8 cellular contexts compared by ENCODE assay signal in the genomic region with DNA sequence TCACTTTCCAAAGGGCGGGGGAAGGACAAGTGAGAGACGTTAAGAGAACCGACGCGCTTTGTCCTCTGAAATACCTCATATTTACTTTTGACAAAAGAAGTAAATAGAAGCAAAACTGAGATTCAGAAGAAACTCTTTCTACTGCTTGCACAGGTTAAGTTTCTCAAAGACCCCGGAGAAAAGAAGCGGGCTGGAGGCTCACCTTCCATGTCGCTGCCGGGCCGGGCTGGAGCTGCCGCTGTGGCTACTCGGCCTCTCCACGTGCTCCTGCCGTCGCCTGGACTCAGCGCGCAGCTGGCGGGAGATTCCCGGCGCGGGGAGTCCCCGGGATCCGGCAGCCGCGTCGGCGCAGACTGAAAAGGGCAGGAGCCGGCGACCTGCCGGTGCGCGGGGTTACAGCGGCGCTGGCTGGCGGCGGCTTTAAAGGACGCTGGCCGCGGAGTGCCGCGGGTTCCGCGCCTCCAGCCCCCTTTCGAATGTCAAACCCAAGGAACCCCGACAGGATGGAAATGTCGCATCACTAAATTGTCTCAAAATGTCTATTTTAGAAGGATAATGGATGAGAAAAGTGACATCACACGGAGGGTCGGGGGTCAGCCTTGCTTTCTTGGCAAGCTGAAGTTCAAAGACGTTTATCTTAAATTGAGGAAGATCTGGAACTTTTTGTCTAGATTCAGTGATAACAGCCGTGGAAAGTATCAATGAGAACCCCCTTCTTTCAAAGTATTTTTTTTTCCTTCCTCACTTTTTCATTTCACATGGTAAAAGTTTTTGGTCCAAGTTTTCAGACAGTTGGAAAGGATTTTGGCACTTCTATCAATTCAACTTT. TPM values are rescaled to one million over a fixed set of nuclear protein-coding genes. Genes with fewer than 3 reads are reported as not detected.
DNase-seq lines count a peak whose midpoint lies in the region; TF ChIP-seq lines count a peak whose summit lies in the region.

A gene (minus strand): TSS at position 395 of the 829 bp plus-strand sequence. CDS start 186 bp downstream, at position 209.

- peak within 1 kb of the TSS; percentile 87 for H2AFZ ChIP-seq in neuron (ENCODE audit: low read depth, low read length)

- H3K27me3 ChIP-seq in esophagus (ENCODE audit: control insufficient read depth in 1 of 2, insufficient read depth in 2 of 2, low read length in 2 of 2) (peaks cover 0 to 6% of the 10 kb centered on the region in 2 donors), neuron (ENCODE audit: insufficient read depth, low read length) (peaks cover 49% of the 10 kb centered on the region)

- peaks cover 5% of the 10 kb centered on the region for H3K4me1 Mint-ChIP-seq in type B pancreatic cell (ENCODE audit: unreplicated experiment)

- H3K4me3 ChIP-seq in HEK293 (ENCODE audit: low read depth, low read length): no peak within 1 kb of the TSS
- peak within 1 kb of the TSS; percentile 23 to 24 for H3K4me3 ChIP-seq in esophagus (ENCODE audit: low read depth in 1 of 2, low read length in 2 of 2)
- no peak within 1 kb of the TSS for H3K4me3 ChIP-seq in neuron (ENCODE audit: low read length)

- DNase-seq in ELR (ENCODE audit: low read depth) (peak; percentile 17), NCI-H2196 (lab: John Stamatoyannopoulos, UW; ENCODE audit: unreplicated experiment) (peak; percentile 61), type B pancreatic cell (ENCODE audit: extremely low spot score, unreplicated experiment) (peak; percentile 76), SIG-M5 treated with dmso at 0.1 percent for 504 hours (lab: John Stamatoyannopoulos, UW; ENCODE audit: unreplicated experiment) (no peak)
- peak; percentile 59 to 61 for DNase-seq in activated CD8-positive, alpha-beta memory T cell treated with anti-CD3 and anti-CD28 coated beads for 4 hours (ENCODE audit: low read depth in 2 of 2)

- H3K4me3 Mint-ChIP-seq in type B pancreatic cell: peak within 1 kb of the TSS; percentile 71

- H3K27ac Mint-ChIP-seq in type B pancreatic cell: no peak within 1 kb of the TSS

- WGBS in esophagus, 2 donors: 2 to 3% methylated on average over 50 of the region's 50 CpGs

- TF ChIP-seq CTCF in HEK293 (tag by site-specific recombination; IDR thresholded peaks at IDR 0.05): peak; percentile 78
- TF ChIP-seq CTCF in type B pancreatic cell (conservative IDR thresholded peaks at IDR 0.05): no peak

- no peaks in the 10 kb centered on the region for H3K36me3 Mint-ChIP-seq in type B pancreatic cell

- H3K4me1 ChIP-seq in HEK293 (ENCODE audit: control insufficient read depth, insufficient read depth, low read length) (peaks cover 7% of the 10 kb centered on the region; the same call in 1 of the 2 replicates), esophagus (ENCODE audit: control insufficient read depth in 2 of 2, insufficient read depth in 2 of 2, low read length in 1 of 2) (no peaks in the 10 kb centered on the region), neuron (ENCODE audit: insufficient read depth, low read length) (no peaks in the 10 kb centered on the region)

- no peak within 1 kb of the TSS for H3K27ac ChIP-seq in HEK293 (ENCODE audit: extremely low read depth, low read depth, low read length)
- H3K27ac ChIP-seq in esophagus (ENCODE audit: low read depth in 2 of 2, low read length in 1 of 2): peak within 1 kb of the TSS in 1 of 2 donors; percentile 72

- CTCF ChIA-PET in HEK293 (lab: Yijun Ruan, JAX): no interaction called here

- peaks cover 5% of the 10 kb centered on the region for H3K9me3 Mint-ChIP-seq in type B pancreatic cell

- no peaks in the 10 kb centered on the region for H3K9me3 ChIP-seq in HEK293 (ENCODE audit: control insufficient read depth, insufficient read depth, low read depth, low read length)
- H3K9me3 ChIP-seq in esophagus (ENCODE audit: control insufficient read depth in 2 of 2, insufficient read depth in 1 of 2, low read depth in 1 of 2, low read length in 1 of 2): peaks cover 4 to 8% of the 10 kb centered on the region in 2 donors
- H3K9me3 ChIP-seq in neuron (ENCODE audit: low read length): peaks cover 10% of the 10 kb centered on the region

- peaks cover 75% of the 10 kb centered on the region for H3K27me3 Mint-ChIP-seq in type B pancreatic cell

- POLR2A ChIA-PET in HEK293 (lab: Yijun Ruan, JAX): interaction anchor here (1.0 kb wide), 1 partner anchor 31 kb away, joined by 3 read pairs; no protein-coding TSS in a partner anchor

- H3K36me3 ChIP-seq in HEK293 (ENCODE audit: control insufficient read depth in 2 of 2, insufficient read depth in 1 of 2, low read length in 2 of 2) (no peaks in the 10 kb centered on the region), esophagus (ENCODE audit: control insufficient read depth in 2 of 2, insufficient read depth in 2 of 2, low read length in 1 of 2) (no peaks in the 10 kb centered on the region), neuron (ENCODE audit: insufficient read depth, low read length) (no peaks in the 10 kb centered on the region)

TF ChIP-seq in HEK293, 187 proteins besides CTCF, POLR2A, EP300 and RAD21 (continues in another document):
- TF ChIP-seq SETDB1 (IDR thresholded peaks at IDR 0.05; ENCODE audit: insufficient read length, low read length) (peak; percentile 76), ZSCAN23 (tag by site-specific recombination; IDR thresholded peaks at IDR 0.05) (no peak), ZFP69B (tag by site-specific recombination; IDR thresholded peaks at IDR 0.05) (peak; percentile 84), ZNF623 (tag by site-specific recombination; IDR thresholded peaks at IDR 0.05) (no peak), SCRT1 (tag by site-specific recombination; IDR thresholded peaks at IDR 0.05; ENCODE audit: borderline replicate concordance) (no peak), ZNF169 (tag by site-specific recombination; IDR thresholded peaks at IDR 0.05) (no peak), MZF1 (tag by site-specific recombination; IDR thresholded peaks at IDR 0.05; ENCODE audit: borderline replicate concordance) (peak; percentile 71; the same call in 1 of the 2 replicates), ZFP37 (tag by site-specific recombination; IDR thresholded peaks at IDR 0.05) (no peak), ZNF324 (tag by site-specific recombination; IDR thresholded peaks at IDR 0.05) (peak; percentile 55; the same call in 1 of the 2 replicates), KLF8 (tag by site-specific recombination; IDR thresholded peaks at IDR 0.05) (peak; percentile 8; the same call in 1 of the 2 replicates), ZBTB7A (tag by site-specific recombination; IDR thresholded peaks at IDR 0.05; ENCODE audit: low read depth) (no peak)
- TF ChIP-seq, protein P1, sequence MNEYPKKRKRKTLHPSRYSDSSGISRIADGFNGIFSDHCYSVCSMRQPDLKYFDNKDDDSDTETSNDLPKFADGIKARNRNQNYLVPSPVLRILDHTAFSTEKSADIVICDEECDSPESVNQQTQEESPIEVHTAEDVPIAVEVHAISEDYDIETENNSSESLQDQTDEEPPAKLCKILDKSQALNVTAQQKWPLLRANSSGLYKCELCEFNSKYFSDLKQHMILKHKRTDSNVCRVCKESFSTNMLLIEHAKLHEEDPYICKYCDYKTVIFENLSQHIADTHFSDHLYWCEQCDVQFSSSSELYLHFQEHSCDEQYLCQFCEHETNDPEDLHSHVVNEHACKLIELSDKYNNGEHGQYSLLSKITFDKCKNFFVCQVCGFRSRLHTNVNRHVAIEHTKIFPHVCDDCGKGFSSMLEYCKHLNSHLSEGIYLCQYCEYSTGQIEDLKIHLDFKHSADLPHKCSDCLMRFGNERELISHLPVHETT (tag by site-specific recombination; IDR thresholded peaks at IDR 0.05): no peak
- TF ChIP-seq, protein P2, sequence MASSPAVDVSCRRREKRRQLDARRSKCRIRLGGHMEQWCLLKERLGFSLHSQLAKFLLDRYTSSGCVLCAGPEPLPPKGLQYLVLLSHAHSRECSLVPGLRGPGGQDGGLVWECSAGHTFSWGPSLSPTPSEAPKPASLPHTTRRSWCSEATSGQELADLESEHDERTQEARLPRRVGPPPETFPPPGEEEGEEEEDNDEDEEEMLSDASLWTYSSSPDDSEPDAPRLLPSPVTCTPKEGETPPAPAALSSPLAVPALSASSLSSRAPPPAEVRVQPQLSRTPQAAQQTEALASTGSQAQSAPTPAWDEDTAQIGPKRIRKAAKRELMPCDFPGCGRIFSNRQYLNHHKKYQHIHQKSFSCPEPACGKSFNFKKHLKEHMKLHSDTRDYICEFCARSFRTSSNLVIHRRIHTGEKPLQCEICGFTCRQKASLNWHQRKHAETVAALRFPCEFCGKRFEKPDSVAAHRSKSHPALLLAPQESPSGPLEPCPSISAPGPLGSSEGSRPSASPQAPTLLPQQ (tag by site-specific recombination; IDR thresholded peaks at IDR 0.05): peak; percentile 90
- TF ChIP-seq, protein P3, sequence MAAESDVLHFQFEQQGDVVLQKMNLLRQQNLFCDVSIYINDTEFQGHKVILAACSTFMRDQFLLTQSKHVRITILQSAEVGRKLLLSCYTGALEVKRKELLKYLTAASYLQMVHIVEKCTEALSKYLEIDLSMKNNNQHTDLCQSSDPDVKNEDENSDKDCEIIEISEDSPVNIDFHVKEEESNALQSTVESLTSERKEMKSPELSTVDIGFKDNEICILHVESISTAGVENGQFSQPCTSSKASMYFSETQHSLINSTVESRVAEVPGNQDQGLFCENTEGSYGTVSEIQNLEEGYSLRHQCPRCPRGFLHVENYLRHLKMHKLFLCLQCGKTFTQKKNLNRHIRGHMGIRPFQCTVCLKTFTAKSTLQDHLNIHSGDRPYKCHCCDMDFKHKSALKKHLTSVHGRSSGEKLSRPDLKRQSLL (tag by site-specific recombination; IDR thresholded peaks at IDR 0.05): no peak
- TF ChIP-seq, protein P4, sequence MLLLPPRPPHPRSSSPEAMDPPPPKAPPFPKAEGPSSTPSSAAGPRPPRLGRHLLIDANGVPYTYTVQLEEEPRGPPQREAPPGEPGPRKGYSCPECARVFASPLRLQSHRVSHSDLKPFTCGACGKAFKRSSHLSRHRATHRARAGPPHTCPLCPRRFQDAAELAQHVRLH (tag by site-specific recombination; IDR thresholded peaks at IDR 0.05): 0 out of 2 replicates have a peak, but pooled peaks have one; percentile 39
- TF ChIP-seq, protein P5, sequence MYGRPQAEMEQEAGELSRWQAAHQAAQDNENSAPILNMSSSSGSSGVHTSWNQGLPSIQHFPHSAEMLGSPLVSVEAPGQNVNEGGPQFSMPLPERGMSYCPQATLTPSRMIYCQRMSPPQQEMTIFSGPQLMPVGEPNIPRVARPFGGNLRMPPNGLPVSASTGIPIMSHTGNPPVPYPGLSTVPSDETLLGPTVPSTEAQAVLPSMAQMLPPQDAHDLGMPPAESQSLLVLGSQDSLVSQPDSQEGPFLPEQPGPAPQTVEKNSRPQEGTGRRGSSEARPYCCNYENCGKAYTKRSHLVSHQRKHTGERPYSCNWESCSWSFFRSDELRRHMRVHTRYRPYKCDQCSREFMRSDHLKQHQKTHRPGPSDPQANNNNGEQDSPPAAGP (tag by site-specific recombination; IDR thresholded peaks at IDR 0.05): no peak

RNA-seq across cellular contexts. Expression of the gene that starts here (rescaled TPM):
- polyA plus RNA-seq in esophagus: under 1 TPM; 0.52 to 0.84 TPM
- 0.19 and 0.29 TPM in 2 replicates for total RNA-seq in type B pancreatic cell (ENCODE audit: low replicate concordance)

Comparison
In these comparisons a context has a peak if more than half of its experiments do, and no peak if none do; other contexts are left out.
1. Peak in DNase-seq in type B pancreatic cell; RNA of the gene not detected or under 1 TPM.
2. H3K4me3 ChIP-seq: peak in esophagus (2 of 2); none in HEK293 (single experiment) and neuron (single experiment).